ENCODE assay signal across 30 cellular contexts in the genomic region with DNA sequence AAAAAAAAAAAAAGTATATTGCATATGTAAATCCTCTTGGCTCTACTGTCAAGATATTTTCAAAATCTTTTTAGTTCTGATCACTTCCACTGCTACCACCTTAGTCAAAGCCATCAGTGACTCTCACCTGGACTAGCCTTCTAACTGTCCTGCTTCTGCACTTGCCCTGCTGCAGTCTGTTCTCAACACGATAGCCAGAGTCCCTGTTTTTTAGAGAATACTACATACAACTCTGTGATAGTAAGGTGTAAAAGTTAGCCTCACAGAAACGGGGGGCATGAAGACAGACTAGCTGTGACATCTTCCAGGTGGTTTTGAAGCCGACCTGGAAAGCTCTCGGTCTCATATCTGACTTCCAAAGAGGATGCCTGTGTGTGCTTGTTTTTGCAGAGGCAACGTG. TPM values are rescaled to one million over a fixed set of nuclear protein-coding genes. Genes with fewer than 3 reads are reported as not detected.
DNase-seq lines count a peak whose midpoint lies in the region; ATAC-seq and TF ChIP-seq lines count a peak whose summit lies in the region.
"Had no signal": no experiment of that assay in that cellular context is flagged by ENCODE, and none has a peak within 500 bp of the region (broad histone marks: within the 10 kb centered on the region; RNA-seq: fewer than 3 reads in every experiment).

No MANE protein-coding gene starts in this region.

- H3K4me1 ChIP-seq in cardiac muscle cell (ENCODE audit: low read depth) (no peaks in the 10 kb centered on the region), lower lobe of right lung (no peaks in the 10 kb centered on the region)
- H3K4me1 ChIP-seq: transverse colon had no signal

- H3K9me3 Mint-ChIP-seq in activated T-helper 1 cell treated with anti-CD3 and anti-CD28 coated beads, Interleukin-12 subunit alpha, Interleukin-12 subunit beta, Interleukin-2, Interleukin-4 antibody, amounts not matched to agents 30 ng/mL and 10 ng/mL and 1 ng/mL, durations not matched to agents 14 hours and 24 hours and 36 hours: no peaks in the 10 kb centered on the region
- no peaks in the 10 kb centered on the region for H3K9me3 Mint-ChIP-seq in progenitor cell of endocrine pancreas (ENCODE audit: low read depth)
- H3K9me3 Mint-ChIP-seq: activated naive CD8-positive, alpha-beta T cell treated with anti-CD3 and anti-CD28 coated beads, Interleukin-2, amount 10 ng/mL, durations not matched to agents 7 days and 5 days; dendritic cell treated with granulocyte-macrophage colony-stimulating factor and Interleukin-4, amounts not matched to agents 40 ng/mL and 50 ng/mL, for 4 days; immature natural killer cell; natural killer cell; T-helper 1 cell treated with Interleukin-12 subunit alpha and Interleukin-12 subunit beta and Interleukin-4 antibody, amounts not matched to agents 30 μg/mL and 1 μg/mL, for 36 hours had no signal

- H3K27me3 ChIP-seq in cardiac muscle cell: no peaks in the 10 kb centered on the region
- H3K27me3 ChIP-seq in lower lobe of right lung (ENCODE audit: low read depth): no peaks in the 10 kb centered on the region
- H3K27me3 ChIP-seq: transverse colon had no signal

- H3K4me3 ChIP-seq in cardiac muscle cell (no peak overlapping the region), lower lobe of right lung (no peak overlapping the region)
- H3K4me3 ChIP-seq: mucosa of descending colon, transverse colon had no signal

- TF ChIP-seq CTCF in cardiac muscle cell (IDR thresholded peaks at IDR 0.05; ENCODE audit: low read depth, low read length) (no peak), progenitor cell of endocrine pancreas (IDR thresholded peaks at IDR 0.05; ENCODE audit: unreplicated experiment) (no peak), lower lobe of right lung (IDR thresholded peaks at IDR 0.05) (no peak)

- peaks cover 13% of the 10 kb centered on the region for H3K4me1 Mint-ChIP-seq in activated T-helper 1 cell treated with anti-CD3 and anti-CD28 coated beads, Interleukin-12 subunit alpha, Interleukin-12 subunit beta, Interleukin-2, Interleukin-4 antibody, amounts not matched to agents 30 ng/mL and 10 ng/mL and 1 ng/mL, durations not matched to agents 14 hours and 24 hours and 36 hours (ENCODE audit: low read depth)
- peaks cover 1% of the 10 kb centered on the region for H3K4me1 Mint-ChIP-seq in progenitor cell of endocrine pancreas (ENCODE audit: low read depth)
- H3K4me1 Mint-ChIP-seq: natural killer cell had no signal

- no peaks in the 10 kb centered on the region for H3K9me3 ChIP-seq in cardiac muscle cell (ENCODE audit: low read depth)
- H3K9me3 ChIP-seq in lower lobe of right lung: no peaks in the 10 kb centered on the region
- H3K9me3 ChIP-seq: mucosa of descending colon, SK-N-SH, transverse colon had no signal

- no peaks in the 10 kb centered on the region for H3K27me3 Mint-ChIP-seq in activated T-helper 1 cell treated with anti-CD3 and anti-CD28 coated beads, Interleukin-12 subunit alpha, Interleukin-12 subunit beta, Interleukin-2, Interleukin-4 antibody, amounts not matched to agents 30 ng/mL and 10 ng/mL and 1 ng/mL, durations not matched to agents 14 hours and 24 hours and 36 hours (ENCODE audit: insufficient read depth)
- no peaks in the 10 kb centered on the region for H3K27me3 Mint-ChIP-seq in progenitor cell of endocrine pancreas
- H3K27me3 Mint-ChIP-seq: activated naive CD8-positive, alpha-beta T cell treated with anti-CD3 and anti-CD28 coated beads, Interleukin-2, amount 10 ng/mL, durations not matched to agents 7 days and 5 days; dendritic cell treated with granulocyte-macrophage colony-stimulating factor and Interleukin-4, amounts not matched to agents 40 ng/mL and 50 ng/mL, for 4 days had no signal

- H3K27ac ChIP-seq in cardiac muscle cell (peak overlapping the region; percentile 5), lower lobe of right lung (no peak overlapping the region)
- H3K27ac ChIP-seq: 22Rv1, transverse colon had no signal

- peak overlapping the region; percentile 53 for H3K27ac Mint-ChIP-seq in activated T-helper 1 cell treated with anti-CD3 and anti-CD28 coated beads, Interleukin-12 subunit alpha, Interleukin-12 subunit beta, Interleukin-2, Interleukin-4 antibody, amounts not matched to agents 30 ng/mL and 10 ng/mL and 1 ng/mL, durations not matched to agents 14 hours and 24 hours and 36 hours
- peak overlapping the region; percentile 84 for H3K27ac Mint-ChIP-seq in progenitor cell of endocrine pancreas
- H3K27ac Mint-ChIP-seq: activated naive CD8-positive, alpha-beta T cell treated with anti-CD3 and anti-CD28 coated beads, Interleukin-2, amount 10 ng/mL, durations not matched to agents 7 days and 5 days; dendritic cell treated with granulocyte-macrophage colony-stimulating factor and Interleukin-4, amounts not matched to agents 40 ng/mL and 50 ng/mL, for 4 days; T-helper 1 cell treated with Interleukin-12 subunit alpha and Interleukin-12 subunit beta and Interleukin-4 antibody, amounts not matched to agents 30 μg/mL and 1 μg/mL, for 36 hours had no signal

- H3K36me3 ChIP-seq in cardiac muscle cell: peaks cover 36% of the 10 kb centered on the region
- peaks cover 31% of the 10 kb centered on the region for H3K36me3 ChIP-seq in lower lobe of right lung
- H3K36me3 ChIP-seq: transverse colon had no signal

- H3K4me3 Mint-ChIP-seq in activated T-helper 1 cell treated with anti-CD3 and anti-CD28 coated beads, Interleukin-12 subunit alpha, Interleukin-12 subunit beta, Interleukin-2, Interleukin-4 antibody, amounts not matched to agents 30 ng/mL and 10 ng/mL and 1 ng/mL, durations not matched to agents 14 hours and 24 hours and 36 hours: no peak overlapping the region
- no peak overlapping the region for H3K4me3 Mint-ChIP-seq in progenitor cell of endocrine pancreas (ENCODE audit: low read depth)
- H3K4me3 Mint-ChIP-seq: activated naive CD8-positive, alpha-beta T cell treated with anti-CD3 and anti-CD28 coated beads, Interleukin-2, amount 10 ng/mL, durations not matched to agents 7 days and 5 days; dendritic cell treated with granulocyte-macrophage colony-stimulating factor and Interleukin-4, amounts not matched to agents 40 ng/mL and 50 ng/mL, for 4 days; immature natural killer cell; natural killer cell; T-helper 1 cell treated with Interleukin-12 subunit alpha and Interleukin-12 subunit beta and Interleukin-4 antibody, amounts not matched to agents 30 μg/mL and 1 μg/mL, for 36 hours had no signal

- peaks cover 21% of the 10 kb centered on the region for H3K36me3 Mint-ChIP-seq in activated T-helper 1 cell treated with anti-CD3 and anti-CD28 coated beads, Interleukin-12 subunit alpha, Interleukin-12 subunit beta, Interleukin-2, Interleukin-4 antibody, amounts not matched to agents 30 ng/mL and 10 ng/mL and 1 ng/mL, durations not matched to agents 14 hours and 24 hours and 36 hours (ENCODE audit: low read depth)
- H3K36me3 Mint-ChIP-seq in progenitor cell of endocrine pancreas (ENCODE audit: insufficient read depth): peaks cover 27% of the 10 kb centered on the region

- intact Hi-C loops in left ventricle myocardium superior (cut with micrococcal nuclease) (no loop called here), lower lobe of right lung (cut with DNase I) (no loop called here)
- intact Hi-C loops in activated T-helper 1 cell treated with anti-CD3 and anti-CD28 coated beads, Interleukin-12 subunit alpha, Interleukin-12 subunit beta, Interleukin-2, Interleukin-4 antibody, amounts not matched to agents 30 ng/mL and 10 ng/mL and 1 ng/mL, durations not matched to agents 14 hours and 24 hours and 36 hours (cut with micrococcal nuclease): no loop called here

- ATAC-seq in left ventricle myocardium superior: no peak
- no peak for ATAC-seq in lower lobe of right lung
- no peak for ATAC-seq in SK-N-SH treated with all-trans-retinoic acid at 6 μM for 48 hours
- ATAC-seq: left cardiac atrium, mucosa of descending colon, natural killer cell, PC-3, Right ventricle myocardium inferior had no signal

- peak; percentile 47 for DNase-seq in DMS53 (lab: John Stamatoyannopoulos, UW)
- DNase-seq in DMS53 treated with DMSO at 0.1 percent for 48 hours (lab: John Stamatoyannopoulos, UW; ENCODE audit: unreplicated experiment): no peak
- DNase-seq in cardiac muscle cell (ENCODE audit: low read depth in 1 of 2, low spot score in 1 of 2): no peak
- no peak for DNase-seq in left ventricle myocardium superior
- DNase-seq in activated T-helper 1 cell treated with anti-CD3 and anti-CD28 coated beads, Interleukin-12 subunit alpha, Interleukin-12 subunit beta, Interleukin-2, Interleukin-4 antibody, amounts not matched to agents 30 ng/mL and 10 ng/mL and 1 ng/mL, durations not matched to agents 14 hours and 24 hours and 36 hours (ENCODE audit: low spot score): no peak
- no peak for DNase-seq in progenitor cell of endocrine pancreas (ENCODE audit: low spot score, unreplicated experiment)
- DNase-seq in lower lobe of right lung: no peak
- DNase-seq: activated CD4-positive, alpha-beta T cell treated with anti-CD3 and anti-CD28 coated beads for 1 hour; activated naive CD8-positive, alpha-beta T cell treated with anti-CD3 and anti-CD28 coated beads, Interleukin-2, amount 10 ng/mL, durations not matched to agents 7 days and 5 days; C1 segment of cervical spinal cord; caudate nucleus; erythroblast; immature natural killer cell; left cardiac atrium; mammary epithelial cell; MM.1S; mucosa of descending colon; natural killer cell; NCI-H1930; NCI-H510A treated with DMSO at 0.1 percent for 48 hours; occipital lobe; PC-3; SK-N-SH; stimulated activated CD4-positive, alpha-beta T cell treated with anti-CD3 and anti-CD28 coated beads, Interleukin-4, amount 100 ng/mL, for 4 hours; transverse colon had no signal

TF ChIP-seq in SK-N-SH treated with all-trans-retinoic acid at 6 μM for 48 hours, 23 proteins besides CTCF, POLR2A, EP300 and RAD21 (continues in another document):
- TF ChIP-seq BACH2 (CRISPR knock-in tag; IDR thresholded peaks at IDR 0.05; ENCODE audit: borderline replicate concordance): no peak

RNA-seq across cellular contexts. Expression of gene EIF2S3, which starts 24.6 kb away (rescaled TPM):
- total RNA-seq in cardiac muscle cell (196 and 246 TPM in 2 replicates), left ventricle myocardium superior (76.8 TPM), progenitor cell of endocrine pancreas (473 and 501 TPM in 2 replicates), lower lobe of right lung (174 TPM)
- 76.4 and 108 TPM in 2 replicates for polyA plus RNA-seq in cardiac muscle cell
- total RNA-seq in activated T-helper 1 cell treated with anti-CD3 and anti-CD28 coated beads, Interleukin-12 subunit alpha, Interleukin-12 subunit beta, Interleukin-2, Interleukin-4 antibody, amounts not matched to agents 30 ng/mL and 10 ng/mL and 1 ng/mL, durations not matched to agents 14 hours and 24 hours and 36 hours: 191 and 194 TPM in 2 replicates

RNA-seq across cellular contexts. Expression of gene KLHL15, which starts 52.4 kb away (rescaled TPM):
- total RNA-seq in cardiac muscle cell: 9.9 and 15.8 TPM in 2 replicates
- polyA plus RNA-seq in cardiac muscle cell: 3.5 and 8.4 TPM in 2 replicates
- 6.5 TPM for total RNA-seq in left ventricle myocardium superior
- total RNA-seq in activated T-helper 1 cell treated with anti-CD3 and anti-CD28 coated beads, Interleukin-12 subunit alpha, Interleukin-12 subunit beta, Interleukin-2, Interleukin-4 antibody, amounts not matched to agents 30 ng/mL and 10 ng/mL and 1 ng/mL, durations not matched to agents 14 hours and 24 hours and 36 hours: 10.2 and 10.3 TPM in 2 replicates
- total RNA-seq in progenitor cell of endocrine pancreas: 16.0 and 16.2 TPM in 2 replicates
- total RNA-seq in lower lobe of right lung: 6.3 TPM
